ENCODE assay signal across 11 cellular contexts in genomic region chr9:31597977-31598376, GRCh38.
DNase-seq lines count a peak whose midpoint lies in the region; ATAC-seq, FAIRE-seq and TF ChIP-seq lines count a peak whose summit lies in the region.
"Had no signal": no experiment of that assay in that cellular context is flagged by ENCODE, and none has a peak within 500 bp of the region (broad histone marks: within the 10 kb centered on the region; RNA-seq: fewer than 3 reads in every experiment).

No MANE protein-coding gene starts in this region.

- ATAC-seq in GM21423 (IDR thresholded peaks at IDR 0.05; ENCODE audit: unreplicated experiment), result peak; percentile 88
- ATAC-seq: stimulated activated memory B cell treated with anti-CD40 and anti-IgM and Interleukin-4, amounts not matched to agents 10 μg/mL and 1 μg/mL and 100 μg/mL, for 72 hours had no signal

- no peak overlapping the region for H3K27ac ChIP-seq in suprapubic skin

- no peaks in the 10 kb centered on the region for H3K4me1 ChIP-seq in suprapubic skin

- H3K36me3 Mint-ChIP-seq in Calu3 (ENCODE audit: insufficient read depth, unreplicated experiment), result peaks cover 4% of the 10 kb centered on the region
- H3K36me3 Mint-ChIP-seq: stimulated activated memory B cell treated with anti-CD40 and anti-IgM and Interleukin-4, amounts not matched to agents 10 μg/mL and 1 μg/mL and 100 μg/mL, for 72 hours had no signal

- TF ChIP-seq POLR2A in suprapubic skin (IDR thresholded peaks at IDR 0.05), result no peak

- H3K27me3 Mint-ChIP-seq in Calu3 (ENCODE audit: unreplicated experiment), result no peaks in the 10 kb centered on the region
- H3K27me3 Mint-ChIP-seq: stimulated activated memory B cell treated with anti-CD40 and anti-IgM and Interleukin-4, amounts not matched to agents 10 μg/mL and 1 μg/mL and 100 μg/mL, for 72 hours had no signal

- DNase-seq in Calu3, result peak; percentile 68
- peak; percentile 9 for DNase-seq in HTR-8/SVneo (ENCODE audit: insufficient read length, low spot score)
- DNase-seq in epithelial cell of proximal tubule (ENCODE audit: low read depth), result peak; percentile 82
- DNase-seq in hypothalamus (lab: John Stamatoyannopoulos, UW), result no peak
- no peak for DNase-seq in suprapubic skin (ENCODE audit: low spot score in 2 of 2)
- no peak for DNase-seq in SIG-M5 treated with dmso at 0.1 percent for 504 hours (lab: John Stamatoyannopoulos, UW; ENCODE audit: unreplicated experiment)
- no peak for DNase-seq in G401 (ENCODE audit: low spot score)
- DNase-seq: COR-L47 had no signal

- in situ Hi-C loops in G401 (cut with HindIII; ENCODE audit: low sequenced_read_pairs), result no loop called here

- peak overlapping the region; percentile 89 for H3K27ac Mint-ChIP-seq in Calu3 (ENCODE audit: unreplicated experiment)
- H3K27ac Mint-ChIP-seq: stimulated activated memory B cell treated with anti-CD40 and anti-IgM and Interleukin-4, amounts not matched to agents 10 μg/mL and 1 μg/mL and 100 μg/mL, for 72 hours had no signal

- H3K4me3 ChIP-seq in epithelial cell of proximal tubule (ENCODE audit: low read depth, low read length) (no peak overlapping the region), suprapubic skin (no peak overlapping the region)

- CTCF ChIA-PET in Calu3 (lab: Charles Lee), result interaction anchor here (1.3 kb wide), 1 partner anchor 10 kb away, joined by 4 read pairs; no protein-coding TSS in a partner anchor

- no peak for FAIRE-seq in HTR-8/SVneo (lab: Jason Lieb, UNC)
- FAIRE-seq: colon had no signal

- peaks cover 22% of the 10 kb centered on the region for H3K4me1 Mint-ChIP-seq in Calu3 (ENCODE audit: low read depth, unreplicated experiment)
- H3K4me1 Mint-ChIP-seq: stimulated activated memory B cell treated with anti-CD40 and anti-IgM and Interleukin-4, amounts not matched to agents 10 μg/mL and 1 μg/mL and 100 μg/mL, for 72 hours had no signal

- H3K9me3 Mint-ChIP-seq in Calu3 (ENCODE audit: low read depth, unreplicated experiment), result no peaks in the 10 kb centered on the region
- H3K9me3 Mint-ChIP-seq: stimulated activated memory B cell treated with anti-CD40 and anti-IgM and Interleukin-4, amounts not matched to agents 10 μg/mL and 1 μg/mL and 100 μg/mL, for 72 hours had no signal

- intact Hi-C loops in Calu3 (cut with micrococcal nuclease; ENCODE audit: unreplicated experiment), result no loop called here

- no peaks in the 10 kb centered on the region for H3K9me3 ChIP-seq in suprapubic skin

- no peaks in the 10 kb centered on the region for H3K27me3 ChIP-seq in suprapubic skin

- no peak for TF ChIP-seq EP300 in suprapubic skin (IDR thresholded peaks at IDR 0.05)

- H3K4me3 Mint-ChIP-seq in Calu3 (ENCODE audit: low read depth, unreplicated experiment), result no peak overlapping the region
- H3K4me3 Mint-ChIP-seq: stimulated activated memory B cell treated with anti-CD40 and anti-IgM and Interleukin-4, amounts not matched to agents 10 μg/mL and 1 μg/mL and 100 μg/mL, for 72 hours had no signal

- BruUV-seq in Calu3 (replicated peaks; lab: Mats Ljungman, UMichigan), result no TSS peak

- no peak for TF ChIP-seq CTCF in Calu3 (IDR thresholded peaks at IDR 0.05; ENCODE audit: unreplicated experiment)
- no peak for TF ChIP-seq CTCF in epithelial cell of proximal tubule (conservative IDR thresholded peaks at IDR 0.05; ENCODE audit: low read depth, low read length)
- no peak for TF ChIP-seq CTCF in suprapubic skin (IDR thresholded peaks at IDR 0.05)

- no peaks in the 10 kb centered on the region for H3K36me3 ChIP-seq in suprapubic skin

Comparison
In these comparisons a context has a peak if more than half of its experiments do, and no peak if none do; other contexts are left out.
1. DNase-seq: peak in Calu3 (single experiment), HTR-8/SVneo (single experiment) and epithelial cell of proximal tubule (single experiment); none in hypothalamus (0 of 51), suprapubic skin (0 of 2), SIG-M5 treated with dmso at 0.1 percent for 504 hours (single experiment) and G401 (single experiment).